ENCODE assay signal across 8 cellular contexts in genomic region chr9:108565651-108566378, GRCh38.
DNase-seq lines count a peak whose midpoint lies in the region; ATAC-seq and TF ChIP-seq lines count a peak whose summit lies in the region.

No MANE protein-coding gene starts in this region.

- no TSS peak for BruUV-seq in IMR-90 (replicated peaks; lab: Mats Ljungman, UMichigan)

- H3K56ac ChIP-seq in IMR-90 (ENCODE audit: extremely low read depth, insufficient read depth, low read length) = no peak overlapping the region

- intact Hi-C loops in IMR-90 (cut with micrococcal nuclease) = loop anchor here (1.0 to 10.0 kb wide), 10 partner anchors 123 to 1144 kb away; no protein-coding TSS in a partner anchor

- no peak overlapping the region for H3K23ac ChIP-seq in IMR-90 (ENCODE audit: low read depth, low read length)

- H3K36me3 Mint-ChIP-seq in activated T-cell treated with anti-CD3 and anti-CD28 coated beads, Interleukin-2, amount 50 U/mL, for 24 hours (ENCODE audit: low read depth) = no peaks in the 10 kb centered on the region

- H3K27ac Mint-ChIP-seq in activated T-cell treated with anti-CD3 and anti-CD28 coated beads, Interleukin-2, amount 50 U/mL, for 24 hours = no peak overlapping the region

- 0% methylated on average over 1 of the region's 2 CpGs; no CpG with 5 or more reads in 1 of the 2 experiments for WGBS in IMR-90 (ENCODE audit: extremely low coverage in 2 of 2, insufficient read length in 1 of 2), 2 experiments
- 0% methylated on average over 2 of the region's 2 CpGs for WGBS in suprapubic skin

- no peak overlapping the region for H3K9ac ChIP-seq in IMR-90 (ENCODE audit: low read depth, low read length)

- H3K4me1 Mint-ChIP-seq in activated T-cell treated with anti-CD3 and anti-CD28 coated beads, Interleukin-2, amount 50 U/mL, for 24 hours (ENCODE audit: low read depth) = no peaks in the 10 kb centered on the region

- dilution Hi-C loops in IMR-90 (cut with HindIII; ENCODE audit: low sequenced_read_pairs, unreplicated experiment) = no loop called here

- H2BK20ac ChIP-seq in IMR-90 (ENCODE audit: low read depth, low read length) = peak overlapping the region; percentile 51

- H3K27ac ChIP-seq in IMR-90 (ENCODE audit: insufficient read depth, low read length) (no peak overlapping the region), suprapubic skin (peak overlapping the region; percentile 62)

- H3K36me3 ChIP-seq in IMR-90 (ENCODE audit: control insufficient read depth, insufficient read depth, low read length) (no peaks in the 10 kb centered on the region), suprapubic skin (no peaks in the 10 kb centered on the region)

- TF ChIP-seq RAD21 in IMR-90 (IDR thresholded peaks at IDR 0.05; ENCODE audit: low read length) = peak; percentile 99

- ATAC-seq in GM21447 (IDR thresholded peaks at IDR 0.05; ENCODE audit: unreplicated experiment) (peak; percentile 86), IMR-90 (ENCODE audit: low read depth) (peak; percentile 94)

- TF ChIP-seq POLR2A in IMR-90 (IDR thresholded peaks at IDR 0.05; ENCODE audit: low read depth, low read length) = peak; percentile 69
- TF ChIP-seq POLR2A in suprapubic skin (IDR thresholded peaks at IDR 0.05) = no peak

- peak overlapping the region; percentile 38 for H2AFZ ChIP-seq in IMR-90 (replicated peaks; ENCODE audit: low read length, poor library complexity)

- no peak overlapping the region for H3K14ac ChIP-seq in IMR-90 (replicated peaks; ENCODE audit: low read depth, low read length)

- H2AK5ac ChIP-seq in IMR-90 (ENCODE audit: low read depth, low read length) = 0 out of 2 replicates have a peak overlapping the region, but pooled peaks have one; percentile 3

- peaks cover 3% of the 10 kb centered on the region for H3K27me3 Mint-ChIP-seq in activated T-cell treated with anti-CD3 and anti-CD28 coated beads, Interleukin-2, amount 50 U/mL, for 24 hours

- in situ Hi-C loops in IMR-90 (cut with MboI; ENCODE audit: low sequenced_read_pairs) = loop anchor here (5.0 to 25.0 kb wide), 3 partner anchors 281 to 1089 kb away; no protein-coding TSS in a partner anchor

- H2BK15ac ChIP-seq in IMR-90 (ENCODE audit: low read depth, low read length) = peak overlapping the region; percentile 18; the same call in 1 of the 3 replicates

- no peak overlapping the region for H3K4me3 Mint-ChIP-seq in activated T-cell treated with anti-CD3 and anti-CD28 coated beads, Interleukin-2, amount 50 U/mL, for 24 hours

- no peak overlapping the region; the same call in 1 of the 2 replicates for H4K5ac ChIP-seq in IMR-90 (ENCODE audit: low read depth, low read length)

- H3K9me3 ChIP-seq in IMR-90 (ENCODE audit: control insufficient read depth, insufficient read depth, low read length) = no peaks in the 10 kb centered on the region
- H3K9me3 ChIP-seq in suprapubic skin = no peaks in the 10 kb centered on the region

- no peak for TF ChIP-seq EP300 in suprapubic skin (IDR thresholded peaks at IDR 0.05)

- DNase-seq in ELF-1 (ENCODE audit: low read depth, low spot score) (peak; percentile 69), IMR-90 (peak; percentile 88), NOMO-1 treated with DMSO at 0.1 percent for 48 hours (lab: John Stamatoyannopoulos, UW; ENCODE audit: unreplicated experiment) (peak; percentile 54), cerebellar cortex (ENCODE audit: low spot score) (peak; percentile 77), kidney glomerular epithelial cell (lab: John Stamatoyannopoulos, UW) (peak; percentile 80), suprapubic skin (ENCODE audit: low spot score in 2 of 2) (no peak)
- DNase-seq in activated T-cell treated with anti-CD3 and anti-CD28 coated beads, Interleukin-2, amount 50 U/mL, for 24 hours = no peak

- H3K9me3 Mint-ChIP-seq in activated T-cell treated with anti-CD3 and anti-CD28 coated beads, Interleukin-2, amount 50 U/mL, for 24 hours = no peaks in the 10 kb centered on the region

- H3K4ac ChIP-seq in IMR-90 (ENCODE audit: low read depth, low read length) = no peak overlapping the region; the same call in 1 of the 2 replicates

- no peak overlapping the region for H2AK9ac ChIP-seq in IMR-90 (replicated peaks; ENCODE audit: low read depth, low read length, poor library complexity)

- TF ChIP-seq CTCF in IMR-90 (conservative IDR thresholded peaks at IDR 0.05; ENCODE audit: low read depth, low read length) (peak; percentile 96), suprapubic skin (IDR thresholded peaks at IDR 0.05) (peak; percentile 69 to 80)

- H3K4me2 ChIP-seq in IMR-90 (ENCODE audit: low read depth, low read length) = no peak overlapping the region

- POLR2A ChIA-PET in IMR-90 (lab: Charles Lee; ENCODE audit: unreplicated experiment) = no interaction called here

- no peaks in the 10 kb centered on the region for H3K79me1 ChIP-seq in IMR-90 (ENCODE audit: low read depth in 1 of 2, low read length in 2 of 2)

- no peak overlapping the region for H2BK5ac ChIP-seq in IMR-90 (ENCODE audit: low read depth, low read length, poor library complexity, severe bottlenecking)

- no peaks in the 10 kb centered on the region for H4K20me1 ChIP-seq in IMR-90 (ENCODE audit: insufficient read depth, low read length)

- no peak overlapping the region for H2BK120ac ChIP-seq in IMR-90 (ENCODE audit: low read depth, low read length)

- CTCF ChIA-PET in IMR-90 (lab: Yijun Ruan, JAX) = interaction anchor here (0.6 to 1.9 kb wide), 5 partner anchors 11 to 1081 kb away, joined by 3 to 5 read pairs (median 4); no protein-coding TSS in a partner anchor

- H3K4me1 ChIP-seq in IMR-90 (ENCODE audit: control insufficient read depth, insufficient read depth, low read length) (no peaks in the 10 kb centered on the region; the same call in 1 of the 2 replicates), suprapubic skin (peaks cover 33% of the 10 kb centered on the region)

- H4K8ac ChIP-seq in IMR-90 (ENCODE audit: low read depth in 2 of 2, low read length in 2 of 2) = peak overlapping the region in 1 of 2 experiments; percentile 4; a peak in 1 of 4 replicates

- no peak overlapping the region for H4K91ac ChIP-seq in IMR-90 (ENCODE audit: insufficient read depth, low read depth, low read length)

- no peaks in the 10 kb centered on the region for H3K9me1 ChIP-seq in IMR-90 (ENCODE audit: insufficient read depth, low read length)

- H3K27me3 ChIP-seq in IMR-90 (ENCODE audit: control insufficient read depth, insufficient read depth, low read length) = no peaks in the 10 kb centered on the region
- no peaks in the 10 kb centered on the region for H3K27me3 ChIP-seq in suprapubic skin

- H3K18ac ChIP-seq in IMR-90 (ENCODE audit: low read depth, low read length) = no peak overlapping the region

- no peak overlapping the region for H3K4me3 ChIP-seq in IMR-90 (ENCODE audit: insufficient read depth, low read depth, low read length)
- H3K4me3 ChIP-seq in suprapubic skin = no peak overlapping the region

TF ChIP-seq in IMR-90, 13 proteins besides CTCF, POLR2A, EP300 and RAD21:
- TF ChIP-seq MAFK (IDR thresholded peaks at IDR 0.05; ENCODE audit: low read depth, low read length) (peak; percentile 6; the same call in 1 of the 2 replicates), FOS (IDR thresholded peaks at IDR 0.05; ENCODE audit: low read depth, low read length) (no peak), SMC3 (IDR thresholded peaks at IDR 0.05; ENCODE audit: low read depth, low read length) (peak; percentile 98), CHD1 (IDR thresholded peaks at IDR 0.05; ENCODE audit: low read depth, low read length) (peak; percentile 38; the same call in 1 of the 2 replicates), MAZ (IDR thresholded peaks at IDR 0.05; ENCODE audit: borderline replicate concordance, low read depth, low read length) (peak; percentile 34; the same call in 1 of the 2 replicates), MXI1 (IDR thresholded peaks at IDR 0.05; ENCODE audit: borderline replicate concordance, low read depth, low read length) (no peak), RCOR1 (IDR thresholded peaks at IDR 0.05; ENCODE audit: insufficient replicate concordance, low read length) (no peak), BHLHE40 (IDR thresholded peaks at IDR 0.05; ENCODE audit: low read depth, low read length) (no peak), RFX5 (IDR thresholded peaks at IDR 0.05; ENCODE audit: low read depth, low read length) (no peak), NFE2L2 (IDR thresholded peaks at IDR 0.05; ENCODE audit: low read depth, low read length) (no peak)
- TF ChIP-seq, protein P1, sequence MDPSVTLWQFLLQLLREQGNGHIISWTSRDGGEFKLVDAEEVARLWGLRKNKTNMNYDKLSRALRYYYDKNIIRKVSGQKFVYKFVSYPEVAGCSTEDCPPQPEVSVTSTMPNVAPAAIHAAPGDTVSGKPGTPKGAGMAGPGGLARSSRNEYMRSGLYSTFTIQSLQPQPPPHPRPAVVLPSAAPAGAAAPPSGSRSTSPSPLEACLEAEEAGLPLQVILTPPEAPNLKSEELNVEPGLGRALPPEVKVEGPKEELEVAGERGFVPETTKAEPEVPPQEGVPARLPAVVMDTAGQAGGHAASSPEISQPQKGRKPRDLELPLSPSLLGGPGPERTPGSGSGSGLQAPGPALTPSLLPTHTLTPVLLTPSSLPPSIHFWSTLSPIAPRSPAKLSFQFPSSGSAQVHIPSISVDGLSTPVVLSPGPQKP (IDR thresholded peaks at IDR 0.05; ENCODE audit: borderline replicate concordance, low read depth, low read length) = no peak

Comparison
In these comparisons a context has a peak if more than half of its experiments do, and no peak if none do; other contexts are left out.
1. DNase-seq: peak in ELF-1 (single experiment), IMR-90 (single experiment), NOMO-1 treated with DMSO at 0.1 percent for 48 hours (single experiment), cerebellar cortex (single experiment) and kidney glomerular epithelial cell (single experiment); none in suprapubic skin (0 of 2) and activated T-cell treated with anti-CD3 and anti-CD28 coated beads, Interleukin-2, amount 50 U/mL, for 24 hours (single experiment).